Comparison of ENCODE assay signal across 27 cellular contexts in genomic region chr13:81031996-81032395, GRCh38.
DNase-seq lines count a peak whose midpoint lies in the region; ATAC-seq, FAIRE-seq and TF ChIP-seq lines count a peak whose summit lies in the region.
"Had no signal": no experiment of that assay in that cellular context is flagged by ENCODE, and none has a peak within 500 bp of the region (broad histone marks: within the 10 kb centered on the region; RNA-seq: fewer than 3 reads in every experiment).

No MANE protein-coding gene starts in this region.

- H3K9ac ChIP-seq in PC-3 (ENCODE audit: low read length) (no peak overlapping the region), mesenchymal stem cell (ENCODE audit: low read length) (no peak overlapping the region)
- H3K9ac ChIP-seq: BLaER1 had no signal

- ATAC-seq in GM23338 = no peak
- ATAC-seq in PC-3 = peak; percentile 56
- no peak for ATAC-seq in HG02798 (IDR thresholded peaks at IDR 0.05; ENCODE audit: poor library complexity, unreplicated experiment)
- ATAC-seq in HG03139 (IDR thresholded peaks at IDR 0.05; ENCODE audit: unreplicated experiment) = no peak
- ATAC-seq: GM12878 had no signal

- H4K8ac ChIP-seq in mesenchymal stem cell (ENCODE audit: low read length) = no peak overlapping the region

- no peak for FAIRE-seq in RCC 7860 (lab: Jason Lieb, UNC)
- FAIRE-seq: GM12878, GM12892, GM18507 had no signal

- H3K9me3 Mint-ChIP-seq in GM23338 = no peaks in the 10 kb centered on the region

- no peak overlapping the region for H2BK12ac ChIP-seq in mesenchymal stem cell (ENCODE audit: low read length in 2 of 2)

- CTCF ChIA-PET in PC-3 (lab: Charles Lee) = no interaction called here

- H2AFZ ChIP-seq in GM23338 (0 out of 2 replicates have a peak overlapping the region, but pooled peaks have one; percentile 16), PC-3 (ENCODE audit: low read length) (no peak overlapping the region), mesenchymal stem cell (ENCODE audit: low read depth, low read length) (no peak overlapping the region)

- no peak overlapping the region for H2BK15ac ChIP-seq in mesenchymal stem cell (ENCODE audit: low read depth, poor library complexity, severe bottlenecking)

- H4K20me1 ChIP-seq in GM23338 (replicated peaks; ENCODE audit: insufficient read depth) (no peaks in the 10 kb centered on the region), PC-3 (ENCODE audit: low read length) (no peaks in the 10 kb centered on the region)
- H4K20me1 ChIP-seq: BLaER1 had no signal

- H3K27ac ChIP-seq in GM23338 (ENCODE audit: low read depth) = no peak overlapping the region
- no peak overlapping the region for H3K27ac ChIP-seq in PC-3 (ENCODE audit: low read length)
- H3K27ac ChIP-seq in mesenchymal stem cell (ENCODE audit: low read length, poor library complexity, severe bottlenecking) = no peak overlapping the region
- H3K27ac ChIP-seq: BLaER1 had no signal

- no peaks in the 10 kb centered on the region for H3K36me3 ChIP-seq in GM23338 (ENCODE audit: insufficient read depth)
- H3K36me3 ChIP-seq in PC-3 (ENCODE audit: low read depth, low read length) = no peaks in the 10 kb centered on the region
- H3K36me3 ChIP-seq in mesenchymal stem cell (ENCODE audit: control insufficient read depth in 1 of 2, insufficient read depth in 2 of 2, low read depth in 1 of 2, low read length in 2 of 2) = no peaks in the 10 kb centered on the region
- H3K36me3 ChIP-seq: BE2C, BLaER1 had no signal

- H3K4me2 ChIP-seq in GM23338 = no peak overlapping the region
- H3K4me2 ChIP-seq in PC-3 (ENCODE audit: low read length) = no peak overlapping the region
- H3K4me2 ChIP-seq in mesenchymal stem cell (ENCODE audit: low read length, poor library complexity, severe bottlenecking) = no peak overlapping the region
- H3K4me2 ChIP-seq: BLaER1 had no signal

- no peaks in the 10 kb centered on the region for H3K27me3 ChIP-seq in GM23338 (ENCODE audit: insufficient read depth)
- no peaks in the 10 kb centered on the region for H3K27me3 ChIP-seq in PC-3 (ENCODE audit: low read length)
- no peaks in the 10 kb centered on the region for H3K27me3 ChIP-seq in mesenchymal stem cell (ENCODE audit: control insufficient read depth in 1 of 2, insufficient read depth in 1 of 2, low read length in 2 of 2)
- H3K27me3 ChIP-seq: BE2C, BLaER1 had no signal

- no peak overlapping the region for H2BK120ac ChIP-seq in mesenchymal stem cell (ENCODE audit: low read depth, low read length)

- H3K4me3 ChIP-seq in GM23338 (no peak overlapping the region), PC-3 (ENCODE audit: low read length) (no peak overlapping the region), fibroblast of pulmonary artery (replicated peaks; ENCODE audit: low read depth, low read length) (no peak overlapping the region), mesenchymal stem cell (ENCODE audit: insufficient read depth in 1 of 2, low read depth in 1 of 2, low read length in 2 of 2) (no peak overlapping the region)
- H3K4me3 ChIP-seq: BLaER1, GM12878 had no signal

- POLR2A ChIA-PET in PC-3 (lab: Charles Lee; ENCODE audit: unreplicated experiment) = no interaction called here

- 78% methylated on average over 1 of the region's 1 CpG for WGBS in mesenchymal stem cell

- H4K91ac ChIP-seq in mesenchymal stem cell (ENCODE audit: low read length) = no peak overlapping the region

- H3K4me1 ChIP-seq in GM23338 (ENCODE audit: insufficient read depth) (no peaks in the 10 kb centered on the region), PC-3 (ENCODE audit: insufficient read depth, low read length) (no peaks in the 10 kb centered on the region), mesenchymal stem cell (ENCODE audit: control insufficient read depth, insufficient read depth, low read depth, low read length) (no peaks in the 10 kb centered on the region)
- H3K4me1 ChIP-seq: BE2C, BLaER1 had no signal

- H3K79me2 ChIP-seq in GM23338 (replicated peaks; ENCODE audit: insufficient read depth) = no peaks in the 10 kb centered on the region
- H3K79me2 ChIP-seq in PC-3 (ENCODE audit: low read length) = no peaks in the 10 kb centered on the region

- intact Hi-C loops in PC-3 (cut with micrococcal nuclease) = no loop called here

- BruUV-seq in PC-3 (replicated peaks; lab: Mats Ljungman, UMichigan) = no TSS peak

- no peak for TF ChIP-seq CTCF in GM23338 (conservative IDR thresholded peaks at IDR 0.05; ENCODE audit: low read depth in 2 of 2)
- no peak for TF ChIP-seq CTCF in PC-3 (conservative IDR thresholded peaks at IDR 0.05; ENCODE audit: low read depth, low read length)
- TF ChIP-seq CTCF in fibroblast of pulmonary artery (IDR thresholded peaks at IDR 0.05; ENCODE audit: low read length, missing control alignments) = no peak

- H3K18ac ChIP-seq in mesenchymal stem cell (ENCODE audit: low read depth in 1 of 2, low read length in 2 of 2) = no peak overlapping the region

- no peak overlapping the region for H3K27ac Mint-ChIP-seq in GM23338
- H3K27ac Mint-ChIP-seq: CD14-positive monocyte; CD4-positive, alpha-beta memory T cell; CD4-positive, CD25-positive, alpha-beta regulatory T cell; CD8-positive, alpha-beta memory T cell had no signal

- no peaks in the 10 kb centered on the region for H3K9me2 ChIP-seq in GM23338 (ENCODE audit: insufficient read depth)
- no peaks in the 10 kb centered on the region for H3K9me2 ChIP-seq in PC-3 (replicated peaks; ENCODE audit: low read length)

- H3K4me1 Mint-ChIP-seq in GM23338 = no peaks in the 10 kb centered on the region
- H3K4me1 Mint-ChIP-seq: CD14-positive monocyte; CD4-positive, CD25-positive, alpha-beta regulatory T cell; CD8-positive, alpha-beta memory T cell had no signal

- H3K4ac ChIP-seq in mesenchymal stem cell (ENCODE audit: low read depth in 1 of 2, low read length in 2 of 2) = no peak overlapping the region

- no peak overlapping the region for H3K4me3 Mint-ChIP-seq in GM23338
- H3K4me3 Mint-ChIP-seq: CD14-positive monocyte; CD4-positive, alpha-beta memory T cell; CD4-positive, CD25-positive, alpha-beta regulatory T cell; CD8-positive, alpha-beta memory T cell had no signal

- no peak overlapping the region for H3K14ac ChIP-seq in mesenchymal stem cell (ENCODE audit: low read length in 2 of 2)

- H2BK5ac ChIP-seq in mesenchymal stem cell (ENCODE audit: low read depth, low read length, poor library complexity, severe bottlenecking) = no peak overlapping the region

- no peaks in the 10 kb centered on the region for H3K79me1 ChIP-seq in mesenchymal stem cell (replicated peaks; ENCODE audit: low read length, poor library complexity, severe bottlenecking)

- H3K9me3 ChIP-seq in PC-3 (ENCODE audit: low read length) (no peaks in the 10 kb centered on the region), mesenchymal stem cell (ENCODE audit: control insufficient read depth, low read length) (no peaks in the 10 kb centered on the region)
- H3K9me3 ChIP-seq: BE2C, BLaER1 had no signal

- DNase-seq in GM23338 (ENCODE audit: low spot score) (no peak), PC-3 (no peak), fibroblast of pulmonary artery (ENCODE audit: low read depth) (peak; percentile 2), mesenchymal stem cell (peak; percentile 19), NCI-H1092 (lab: John Stamatoyannopoulos, UW) (no peak), RCC 7860 (ENCODE audit: low spot score) (no peak)
- DNase-seq: 8988T; ACHN; BE2C; C1 segment of cervical spinal cord; CD4-positive, alpha-beta memory T cell; CD4-positive, CD25-positive, alpha-beta regulatory T cell; CD8-positive, alpha-beta memory T cell; COR-L47; DMS 273 treated with DMSO at 0.1 percent for 48 hours; DMS153; DMS79; DND-41; EL; GDM1 had no signal

- H2AK5ac ChIP-seq in mesenchymal stem cell (ENCODE audit: low read length, severe bottlenecking) = no peak overlapping the region

- H3F3A ChIP-seq in GM23338 (replicated peaks; ENCODE audit: low read depth) (no peaks in the 10 kb centered on the region), PC-3 (ENCODE audit: low read length, unreplicated experiment) (no peaks in the 10 kb centered on the region)

- no peaks in the 10 kb centered on the region for H3K36me3 Mint-ChIP-seq in GM23338 (ENCODE audit: low read depth)
- H3K36me3 Mint-ChIP-seq: CD14-positive monocyte; CD4-positive, alpha-beta memory T cell; CD4-positive, CD25-positive, alpha-beta regulatory T cell; CD8-positive, alpha-beta memory T cell had no signal

- H3K23ac ChIP-seq in mesenchymal stem cell (ENCODE audit: low read length in 2 of 2) = no peak overlapping the region

- no peaks in the 10 kb centered on the region for H3K27me3 Mint-ChIP-seq in GM23338 (ENCODE audit: insufficient read depth, low read depth, poor library complexity)
- H3K27me3 Mint-ChIP-seq: CD4-positive, alpha-beta memory T cell; CD4-positive, CD25-positive, alpha-beta regulatory T cell; CD8-positive, alpha-beta memory T cell had no signal

TF ChIP-seq in GM23338, 12 proteins besides CTCF, POLR2A, EP300 and RAD21 (continues in another document):
- TF ChIP-seq, protein P1, sequence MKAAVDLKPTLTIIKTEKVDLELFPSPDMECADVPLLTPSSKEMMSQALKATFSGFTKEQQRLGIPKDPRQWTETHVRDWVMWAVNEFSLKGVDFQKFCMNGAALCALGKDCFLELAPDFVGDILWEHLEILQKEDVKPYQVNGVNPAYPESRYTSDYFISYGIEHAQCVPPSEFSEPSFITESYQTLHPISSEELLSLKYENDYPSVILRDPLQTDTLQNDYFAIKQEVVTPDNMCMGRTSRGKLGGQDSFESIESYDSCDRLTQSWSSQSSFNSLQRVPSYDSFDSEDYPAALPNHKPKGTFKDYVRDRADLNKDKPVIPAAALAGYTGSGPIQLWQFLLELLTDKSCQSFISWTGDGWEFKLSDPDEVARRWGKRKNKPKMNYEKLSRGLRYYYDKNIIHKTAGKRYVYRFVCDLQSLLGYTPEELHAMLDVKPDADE (IDR thresholded peaks at IDR 0.05) = no peak
- no peak for TF ChIP-seq EZH2phosphoT487 (IDR thresholded peaks at IDR 0.05; ENCODE audit: unreplicated experiment)
- no peak for TF ChIP-seq STAT1 (IDR thresholded peaks at IDR 0.05; ENCODE audit: unreplicated experiment)
- TF ChIP-seq ZNF331 (CRISPR knock-in tag; IDR thresholded peaks at IDR 0.05; ENCODE audit: low read depth) = no peak

Comparison
In these comparisons a context has a peak if more than half of its experiments do, and no peak if none do; other contexts are left out.
1. DNase-seq: peak in fibroblast of pulmonary artery (single experiment) and mesenchymal stem cell (single experiment); none in GM23338 (single experiment), PC-3 (single experiment), NCI-H1092 (single experiment) and RCC 7860 (single experiment).